In genomic region chr15:84638103-84638502, GRCh38 we compare ENCODE assay signal across 7 cellular contexts. TPM values are rescaled to one million over a fixed set of nuclear protein-coding genes. Genes with fewer than 3 reads are reported as not detected.
A peak's percentile ranks its signal among the peaks of the same experiment; 100 is the strongest.
DNase-seq lines count a peak whose midpoint lies in the region; ATAC-seq and TF ChIP-seq lines count a peak whose summit lies in the region.

No MANE protein-coding gene starts in this region.

- ATAC-seq in HG02885 (IDR thresholded peaks at IDR 0.05; ENCODE audit: poor library complexity, unreplicated experiment), result no peak

- in situ Hi-C loops in GM13976 (cut with MboI; ENCODE audit: low sequenced_read_pairs, unreplicated experiment), result no loop called here

- CTCF ChIA-PET in HEK293T (lab: Yijun Ruan, JAX), result interaction anchor here (1.1 to 2.0 kb wide), 3 partner anchors 32 to 51 kb away, joined by 3 to 12 read pairs (median 4); no protein-coding TSS in a partner anchor

- intact Hi-C loops in tibial artery (cut with DNase I; ENCODE audit: low total_unique reads), result no loop called here

- H3K27me3 ChIP-seq in liver (ENCODE audit: control insufficient read depth in 4 of 4, insufficient read depth in 4 of 4, low read length in 3 of 4) (no peaks in the 10 kb centered on the region), tibial artery (no peaks in the 10 kb centered on the region)

- H3K4me1 ChIP-seq in liver (ENCODE audit: control insufficient read depth in 4 of 4, insufficient read depth in 4 of 4, low read length in 3 of 4), result peaks cover 0 to 21% (median 12%) of the 10 kb centered on the region in 4 donors
- peaks cover 0 to 21% (median 12%) of the 10 kb centered on the region in 4 donors for H3K4me1 ChIP-seq in tibial artery

- 67% methylated on average over 3 of the region's 3 CpGs for WGBS in liver

- H3K4me3 ChIP-seq in liver (ENCODE audit: low read depth in 1 of 3, low read length in 3 of 3), result no peak overlapping the region
- no peak overlapping the region for H3K4me3 ChIP-seq in tibial artery

- POLR2A ChIA-PET in HEK293T (lab: Yijun Ruan, JAX), result interaction anchor here (1.2 kb wide), 1 partner anchor 16 kb away, joined by 3 read pairs; the partner anchor contains the start of gene WDR73

- TF ChIP-seq RAD21 in liver (IDR thresholded peaks at IDR 0.05), result peak; percentile 80 to 82

- H3K27ac ChIP-seq in liver (ENCODE audit: low read depth in 1 of 2, low read length in 2 of 2) (no peak overlapping the region), tibial artery (peak overlapping the region in 1 of 2 donors; percentile 22)

- no peak overlapping the region for H3K9ac ChIP-seq in liver (ENCODE audit: low read depth in 1 of 2, low read length in 2 of 2)

- TF ChIP-seq CTCF in GM13976 (IDR thresholded peaks at IDR 0.05; ENCODE audit: borderline replicate concordance, control extremely low read depth, extremely low read depth, insufficient read depth, missing control alignments) (peak; percentile 13), liver (IDR thresholded peaks at IDR 0.05; ENCODE audit: low read depth, low read length, missing input control) (peak; percentile 41), tibial artery (IDR thresholded peaks at IDR 0.05) (no peak)

- no peaks in the 10 kb centered on the region for H3K9me3 ChIP-seq in liver (ENCODE audit: control insufficient read depth in 4 of 4, low read length in 3 of 4)
- no peaks in the 10 kb centered on the region for H3K9me3 ChIP-seq in tibial artery

- peaks cover 10 to 34% (median 24%) of the 10 kb centered on the region in 4 donors for H3K36me3 ChIP-seq in liver (ENCODE audit: control insufficient read depth in 4 of 4, insufficient read depth in 3 of 4, low read depth in 1 of 4, low read length in 3 of 4)
- peaks cover 41 to 60% (median 49%) of the 10 kb centered on the region in 3 donors for H3K36me3 ChIP-seq in tibial artery

- no peak for DNase-seq in GM13976 (ENCODE audit: low spot score)
- peak; percentile 49 for DNase-seq in M059J (ENCODE audit: low read depth)
- DNase-seq in astrocyte of the hippocampus (ENCODE audit: low read depth, low spot score), result peak; percentile 68
- no peak for DNase-seq in HEK293T (ENCODE audit: extremely low spot score)
- DNase-seq in tibial artery, result no peak

TF ChIP-seq in liver, 16 proteins besides CTCF, POLR2A, EP300 and RAD21:
- TF ChIP-seq MAX (IDR thresholded peaks at IDR 0.05) (peak; percentile 33), FOXA1 (IDR thresholded peaks at IDR 0.05) (no peak)
TF ChIP-seq in liver: peak in this region for 1.

TF ChIP-seq in HEK293T, 16 proteins besides CTCF, POLR2A, EP300 and RAD21:
- TF ChIP-seq HDGF (IDR thresholded peaks at IDR 0.05; ENCODE audit: borderline replicate concordance), result no peak
- TF ChIP-seq PKNOX1 (IDR thresholded peaks at IDR 0.05), result no peak
- no peak for TF ChIP-seq TARDBP (IDR thresholded peaks at IDR 0.05)
- TF ChIP-seq FOXA1 (IDR thresholded peaks at IDR 0.05), result no peak
- TF ChIP-seq FOXM1 (IDR thresholded peaks at IDR 0.05; ENCODE audit: borderline replicate concordance), result no peak
- no peak for TF ChIP-seq ARNT (IDR thresholded peaks at IDR 0.05)
- no peak for TF ChIP-seq CTBP1 (IDR thresholded peaks at IDR 0.05; ENCODE audit: borderline replicate concordance)
- TF ChIP-seq NFRKB (IDR thresholded peaks at IDR 0.05), result no peak
- no peak for TF ChIP-seq LEF1 (IDR thresholded peaks at IDR 0.05; ENCODE audit: borderline replicate concordance)
- TF ChIP-seq L3MBTL2 (conservative IDR thresholded peaks at IDR 0.05), result no peak
- no peak for TF ChIP-seq SP1 (IDR thresholded peaks at IDR 0.05)
- TF ChIP-seq ZNF384 (IDR thresholded peaks at IDR 0.05), result no peak
- no peak for TF ChIP-seq BHLHE40 (IDR thresholded peaks at IDR 0.05; ENCODE audit: borderline replicate concordance)
- TF ChIP-seq SUZ12 (IDR thresholded peaks at IDR 0.05), result no peak
- TF ChIP-seq FOXK2 (IDR thresholded peaks at IDR 0.05), result no peak
- TF ChIP-seq ELF4 (IDR thresholded peaks at IDR 0.05), result no peak
TF ChIP-seq in HEK293T: peak in this region for 0.

RNA-seq across cellular contexts. Expression of gene WDR73, which starts 16.0 kb away (rescaled TPM):
- 20.1 and 20.4 TPM in 2 replicates for total RNA-seq in M059J (2014; rRNA removed; shearing (Covaris generic))
- total RNA-seq in liver, result 10 to 100 TPM in 1 of 2 donors, 1 to 10 TPM in 1; 9.9 to 16.0 TPM
- 10 to 100 TPM in 1 of 2 donors, 1 to 10 TPM in 1; 7.5 to 10.2 TPM for polyA plus RNA-seq in liver

RNA-seq across cellular contexts. Expression of gene NMB, which starts 19.9 kb away (rescaled TPM):
- 3.4 and 7.4 TPM in 2 replicates for total RNA-seq in M059J (2014; rRNA removed; shearing (Covaris generic))
- 1 to 10 TPM in 1 of 2 donors, under 1 TPM in 1; 0.59 to 1.1 TPM for total RNA-seq in liver
- 1 to 10 TPM; 1.2 to 1.8 TPM for polyA plus RNA-seq in liver

RNA-seq across cellular contexts. Expression of gene ZSCAN2, which starts 37.3 kb away (rescaled TPM):
- total RNA-seq in M059J (2014; rRNA removed; shearing (Covaris generic)), result 2.4 and 7.5 TPM in 2 replicates
- total RNA-seq in liver, result 10 to 100 TPM in 1 of 2 donors, 1 to 10 TPM in 1; 6.9 to 11.0 TPM
- 1 to 10 TPM; 5.4 to 9.0 TPM for polyA plus RNA-seq in liver

Comparison
In these comparisons a context has a peak if more than half of its experiments do, and no peak if none do; other contexts are left out.
1. DNase-seq: peak in M059J (single experiment) and astrocyte of the hippocampus (single experiment); none in GM13976 (single experiment), HEK293T (single experiment) and tibial artery (0 of 2).
2. CTCF ChIP-seq: peak in GM13976 (single experiment) and liver (single experiment); none in tibial artery (0 of 2).